Comparison of ENCODE assay signal across 7 cellular contexts in the genomic region with DNA sequence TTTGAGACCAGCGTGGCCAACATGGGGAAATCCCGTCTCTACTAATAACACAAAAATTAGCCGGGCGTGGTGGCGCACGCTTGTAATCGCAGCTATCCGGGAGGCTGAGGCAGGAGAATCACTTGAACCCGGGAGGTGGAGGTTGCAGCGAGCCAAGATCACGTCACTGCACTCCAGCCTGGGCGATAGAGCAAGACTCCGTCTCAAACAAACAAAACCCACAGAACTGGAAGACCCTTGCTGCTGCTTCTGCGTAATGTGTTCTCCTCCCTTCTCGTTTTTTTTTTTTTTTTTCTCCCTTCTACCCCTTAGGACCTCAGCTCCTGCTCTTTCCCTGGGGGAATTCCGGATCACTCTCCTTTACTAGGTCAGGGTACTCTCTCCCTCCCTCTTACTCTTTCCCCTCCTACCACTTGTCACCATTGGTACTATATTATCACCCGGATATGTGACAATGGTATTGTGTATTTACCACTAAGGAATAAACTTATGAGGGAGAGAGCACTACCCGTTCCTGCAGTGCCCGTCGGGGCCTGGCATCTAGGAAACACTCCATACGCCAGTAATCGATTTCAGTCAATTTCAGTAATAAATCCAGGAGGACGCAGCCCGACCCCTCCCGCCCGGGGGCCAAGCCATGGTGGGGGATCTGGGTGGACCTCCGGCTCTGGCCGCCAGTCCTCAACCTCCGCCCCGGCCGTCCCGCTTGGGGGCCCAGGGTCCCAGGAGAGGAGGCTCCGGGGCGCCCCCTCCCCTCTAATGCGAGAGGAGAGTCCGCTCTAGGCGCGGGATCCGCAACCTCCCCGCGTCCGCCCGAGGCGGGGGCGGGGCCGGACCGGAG. TPM values are rescaled to one million over a fixed set of nuclear protein-coding genes. Genes with fewer than 3 reads are reported as not detected.
DNase-seq lines count a peak whose midpoint lies in the region; ATAC-seq, FAIRE-seq and TF ChIP-seq lines count a peak whose summit lies in the region.

No MANE protein-coding gene starts in this region.

- TF ChIP-seq POLR2A in H1 (IDR thresholded peaks at IDR 0.05; ENCODE audit: control extremely low read depth in 1 of 2, low read depth in 2 of 2, low read length in 2 of 2), result peak in 1 of 2 experiments; percentile 65; a peak in 1 of 3 replicates

- no peak overlapping the region for H3K23ac ChIP-seq in H1 (ENCODE audit: insufficient read length)

- no peak overlapping the region for H2BK15ac ChIP-seq in H1 (ENCODE audit: low read length)

- H3K4me2 ChIP-seq in Karpas-422 (ENCODE audit: low read depth, low read length, poor library complexity, severe bottlenecking), result peak overlapping the region; percentile 92
- peak overlapping the region; percentile 78 to 79 for H3K4me2 ChIP-seq in H1 (ENCODE audit: insufficient read depth in 1 of 2, low read depth in 2 of 2, low read length in 2 of 2)

- H3K4me3 Mint-ChIP-seq in WTC11, result peak overlapping the region; percentile 97
- H3K4me3 Mint-ChIP-seq in mesothelial cell of epicardium, result peak overlapping the region; percentile 87

- TF ChIP-seq RAD21 in H1 (IDR thresholded peaks at IDR 0.05 in 1 of 2, conservative IDR thresholded peaks at IDR 0.05 in 1 of 2; ENCODE audit: low read depth in 2 of 2, low read length in 2 of 2), result no peak; a peak in 1 of 4 replicates

- H2BK5ac ChIP-seq in H1 (ENCODE audit: low read depth, low read length), result 0 out of 2 replicates have a peak overlapping the region, but pooled peaks have one; percentile 52

- peak overlapping the region; percentile 27; the same call in 1 of the 2 replicates for H2BK12ac ChIP-seq in H1 (ENCODE audit: low read depth, low read length)

- no peak overlapping the region for H2BK120ac ChIP-seq in H1 (replicated peaks; ENCODE audit: low read depth, low read length)

- peaks cover 45% of the 10 kb centered on the region for H3K79me2 ChIP-seq in Karpas-422 (ENCODE audit: low read length)
- H3K79me2 ChIP-seq in H1 (ENCODE audit: control insufficient read depth in 1 of 2, insufficient read depth in 2 of 2, low read length in 2 of 2), result peaks cover 0 to 32% of the 10 kb centered on the region in 2 experiments; a peak in 2 of 4 replicates

- 44% methylated on average over 30 of the region's 47 CpGs; no CpG with 5 or more reads in 1 of the 2 experiments for WGBS in H1 (ENCODE audit: extremely low coverage in 1 of 2, insufficient coverage in 1 of 2, insufficient read length in 1 of 2, insufficient replicate concordance in 2 of 2, low coverage in 1 of 2, low lambda C conversion rate in 2 of 2, missing lambda C conversion rate in 1 of 2), 2 experiments

- TF ChIP-seq CTCF in WTC11 (IDR thresholded peaks at IDR 0.05) (no peak), H1 (IDR thresholded peaks at IDR 0.05; ENCODE audit: control extremely low read depth in 1 of 3, insufficient read depth in 1 of 3, low read depth in 1 of 3, low read length in 3 of 3) (no peak), mesothelial cell of epicardium (IDR thresholded peaks at IDR 0.05; ENCODE audit: unreplicated experiment) (no peak)

- no peak overlapping the region for H3K4ac ChIP-seq in H1 (replicated peaks; ENCODE audit: insufficient read length, low read depth, low read length)

- peak; percentile 18 for DNase-seq in GM04504 (ENCODE audit: low read depth)
- DNase-seq in Karpas-422, result peak; percentile 45
- peak; percentile 95 for DNase-seq in WTC11 (ENCODE audit: low spot score)
- DNase-seq in H1 (ENCODE audit: low read depth in 1 of 2, low spot score in 2 of 2), result peak; percentile 50 to 96
- peak; percentile 86 to 93 for DNase-seq in mesothelial cell of epicardium (ENCODE audit: low spot score in 2 of 2, unreplicated experiment in 2 of 2)

- peak overlapping the region; percentile 65 for H3K56ac ChIP-seq in H1 (replicated peaks; ENCODE audit: insufficient read length, low read depth, low read length)

- H3K14ac ChIP-seq in H1 (ENCODE audit: insufficient read length), result no peak overlapping the region

- no peaks in the 10 kb centered on the region for H3K9me3 Mint-ChIP-seq in WTC11
- no peaks in the 10 kb centered on the region for H3K9me3 Mint-ChIP-seq in mesothelial cell of epicardium

- POLR2A ChIA-PET in WTC11 (lab: Charles Lee) (interaction anchor here (0.7 kb wide), 1 partner anchor 70 kb away, joined by 4 read pairs; no protein-coding TSS in a partner anchor), H1 (lab: Charles Lee; ENCODE audit: partially characterized antibody) (interaction anchor here (0.6 to 0.9 kb wide), 3 partner anchors 12 to 81 kb away, joined by 3 to 4 read pairs (median 3); no protein-coding TSS in a partner anchor)

- H3K27me3 Mint-ChIP-seq in WTC11 (ENCODE audit: low read depth), result no peaks in the 10 kb centered on the region; the same call in 1 of the 2 replicates
- no peaks in the 10 kb centered on the region for H3K27me3 Mint-ChIP-seq in mesothelial cell of epicardium (ENCODE audit: low read depth)

- CTCF ChIA-PET in WTC11 (lab: Charles Lee) (interaction anchor here (0.9 to 1.0 kb wide), 2 partner anchors 13 to 20 kb away, joined by 3 to 4 read pairs; no protein-coding TSS in a partner anchor), H1 (lab: Charles Lee; ENCODE audit: partially characterized antibody) (interaction anchor here (1.0 to 1.2 kb wide), 2 partner anchors 12 to 31 kb away, joined by 3 to 4 read pairs; no protein-coding TSS in a partner anchor)

- peaks cover 22% of the 10 kb centered on the region for H3K4me1 ChIP-seq in Karpas-422 (ENCODE audit: low read length)
- H3K4me1 ChIP-seq in H1 (replicated peaks in 1 of 4; ENCODE audit: control insufficient read depth in 3 of 4, insufficient read depth in 4 of 4, low read length in 3 of 4), result no peaks in the 10 kb centered on the region; a peak in 2 of 7 replicates
- peaks cover 8% of the 10 kb centered on the region for H3K4me1 ChIP-seq in stomach smooth muscle (ENCODE audit: control insufficient read depth, insufficient read depth, low read length)

- H4K91ac ChIP-seq in H1 (replicated peaks; ENCODE audit: insufficient read length, low read length), result peak overlapping the region; percentile 69

- no peak for FAIRE-seq in H1 (lab: Jason Lieb, UNC)

- no peak overlapping the region for H2AK5ac ChIP-seq in H1 (ENCODE audit: low read depth, low read length)

- H2BK20ac ChIP-seq in H1 (ENCODE audit: low read length), result no peak overlapping the region

- H3K27ac Mint-ChIP-seq in WTC11, result peak overlapping the region; percentile 99
- peak overlapping the region; percentile 96 for H3K27ac Mint-ChIP-seq in mesothelial cell of epicardium

- H4K8ac ChIP-seq in H1 (ENCODE audit: extremely low read depth, insufficient read depth, low read length), result peak overlapping the region; percentile 94; the same call in 1 of the 2 replicates

- no peaks in the 10 kb centered on the region for H3K9me3 ChIP-seq in Karpas-422 (ENCODE audit: low read length)
- H3K9me3 ChIP-seq in H1 (ENCODE audit: insufficient read depth in 2 of 2, low read depth in 1 of 2, low read length in 1 of 2), result no peaks in the 10 kb centered on the region
- no peaks in the 10 kb centered on the region for H3K9me3 ChIP-seq in stomach smooth muscle (ENCODE audit: control insufficient read depth in 2 of 2, low read length in 2 of 2)

- H3K23me2 ChIP-seq in H1 (ENCODE audit: low read depth, low read length), result peaks cover 8% of the 10 kb centered on the region; the same call in 1 of the 2 replicates

- TF ChIP-seq EP300 in H1 (IDR thresholded peaks at IDR 0.05; ENCODE audit: borderline replicate concordance in 1 of 2, low read depth in 2 of 2, low read length in 2 of 2), result no peak

- H3K79me1 ChIP-seq in H1 (ENCODE audit: low read depth, low read length), result no peaks in the 10 kb centered on the region

- H3K4me3 ChIP-seq in Karpas-422 (ENCODE audit: low read length), result peak overlapping the region; percentile 92
- H3K4me3 ChIP-seq in H1 (ENCODE audit: extremely low read depth in 1 of 4, insufficient read depth in 2 of 4, low read depth in 3 of 4, low read length in 4 of 4), result peak overlapping the region; percentile 64 to 85 (median 74)
- H3K4me3 ChIP-seq in stomach smooth muscle (ENCODE audit: low read length in 2 of 2), result peak overlapping the region; percentile 66 to 89

- H2AFZ ChIP-seq in Karpas-422 (ENCODE audit: low read length), result peak overlapping the region; percentile 98
- peak overlapping the region; percentile 91; the same call in 1 of the 2 replicates for H2AFZ ChIP-seq in H1 (ENCODE audit: low read length)

- no peaks in the 10 kb centered on the region for H4K20me1 ChIP-seq in Karpas-422 (ENCODE audit: insufficient read depth, low read depth, low read length)
- H4K20me1 ChIP-seq in H1 (replicated peaks in 1 of 2; ENCODE audit: control insufficient read depth in 1 of 2, insufficient read depth in 2 of 2, low read length in 2 of 2), result no peaks in the 10 kb centered on the region

- H3K27me3 ChIP-seq in Karpas-422 (ENCODE audit: low read length), result no peaks in the 10 kb centered on the region
- H3K27me3 ChIP-seq in H1 (replicated peaks in 1 of 4; ENCODE audit: control insufficient read depth in 3 of 4, extremely low read depth in 1 of 4, insufficient read depth in 3 of 4, low read length in 3 of 4), result no peaks in the 10 kb centered on the region
- H3K27me3 ChIP-seq in stomach smooth muscle (ENCODE audit: control insufficient read depth in 1 of 2, insufficient read depth in 2 of 2, low read length in 2 of 2), result no peaks in the 10 kb centered on the region

- ATAC-seq in GM21528 (IDR thresholded peaks at IDR 0.05; ENCODE audit: low FRiP score, unreplicated experiment), result peak; percentile 31
- peak; percentile 40 for ATAC-seq in WTC11

- H3K27ac ChIP-seq in Karpas-422 (ENCODE audit: low read length) (peak overlapping the region; percentile 55; the same call in 1 of the 2 replicates), H1 (ENCODE audit: low read depth, low read length) (peak overlapping the region; percentile 82; the same call in 1 of the 2 replicates), stomach smooth muscle (ENCODE audit: low read length) (peak overlapping the region; percentile 84)

- H3K18ac ChIP-seq in H1 (ENCODE audit: extremely low read depth, low read length), result peak overlapping the region; percentile 60

- no peaks in the 10 kb centered on the region for H3K36me3 ChIP-seq in Karpas-422 (ENCODE audit: insufficient read depth, low read length)
- no peaks in the 10 kb centered on the region for H3K36me3 ChIP-seq in H1 (ENCODE audit: control insufficient read depth in 2 of 4, insufficient read depth in 4 of 4, low read length in 3 of 4)
- no peaks in the 10 kb centered on the region for H3K36me3 ChIP-seq in stomach smooth muscle (ENCODE audit: control insufficient read depth in 2 of 2, insufficient read depth in 2 of 2, low read length in 2 of 2)

- peak overlapping the region; percentile 80 for H4K5ac ChIP-seq in H1 (ENCODE audit: insufficient read length, low read depth, low read length)

- peaks cover 15% of the 10 kb centered on the region for H3K4me1 Mint-ChIP-seq in WTC11
- peaks cover 26% of the 10 kb centered on the region for H3K4me1 Mint-ChIP-seq in mesothelial cell of epicardium

- no peaks in the 10 kb centered on the region for H3K9me2 ChIP-seq in Karpas-422 (replicated peaks; ENCODE audit: insufficient read depth, low read length)

- no peaks in the 10 kb centered on the region for H3K36me3 Mint-ChIP-seq in WTC11
- no peaks in the 10 kb centered on the region for H3K36me3 Mint-ChIP-seq in mesothelial cell of epicardium

- H3K9ac ChIP-seq in Karpas-422 (ENCODE audit: low read length) (peak overlapping the region; percentile 92), H1 (replicated peaks in 1 of 4; ENCODE audit: extremely low read depth in 1 of 4, low read depth in 3 of 4, low read length in 3 of 4) (peak overlapping the region; percentile 27 to 98 (median 59); a peak in 6 of 7 replicates), stomach smooth muscle (ENCODE audit: low read length in 2 of 2) (peak overlapping the region; percentile 70 to 92)

RNA-seq across cellular contexts. Expression of a gene that starts 0.4 kb away (rescaled TPM):
- 22.1 and 22.8 TPM in 2 replicates for total RNA-seq in Karpas-422 (2014; rRNA removed; shearing (Covaris generic); ENCODE audit: low replicate concordance)
- total RNA-seq in WTC11 (2021) (16.7 to 20.8 TPM (median 19.8 TPM) in 3 replicates), mesothelial cell of epicardium (50.3 to 52.4 TPM (median 50.5 TPM) in 3 replicates)
- 19.4 and 23.1 TPM in 2 replicates for total RNA-seq in H1 (2021; fragmentation: NEBNext Ultra II Directional; extraction: Animal tissue kit (Norgen Biotek cat#: 25700))
- polyA plus RNA-seq in H1 (2011; rRNA removed), result 16.4 and 23.6 TPM in 2 replicates
- 15.3 TPM for polyA plus RNA-seq in H1 (2011; cell fraction: cytosol; rRNA removed)
- polyA plus RNA-seq in H1 (2011; cell fraction: nucleus; rRNA removed), result 18.4 TPM
- polyA plus RNA-seq in H1 (2012, experiment 1 of 2), result 11.4 to 15.5 TPM (median 12.9 TPM) in 4 replicates
- polyA plus RNA-seq in H1 (2012, experiment 2 of 2), result 5.9 TPM
- 23.5 TPM for polyA plus RNA-seq in H1 (2013, experiment 1 of 2)
- 20.7 TPM for polyA plus RNA-seq in H1 (2013, experiment 2 of 2)
- 18.4 and 20.4 TPM in 2 replicates for polyA minus RNA-seq in H1 (2011; rRNA and poly(A)+ RNA removed)
- 17.0 TPM for polyA minus RNA-seq in H1 (2011; cell fraction: cytosol; rRNA and poly(A)+ RNA removed)
- polyA minus RNA-seq in H1 (2011; cell fraction: nucleus; rRNA and poly(A)+ RNA removed), result 15.2 TPM

Comparison
In these comparisons a context has a peak if more than half of its experiments do, and no peak if none do; other contexts are left out.
1. Peak in every context shown above with its lines: DNase-seq, ATAC-seq, H3K4me3 ChIP-seq and H3K27ac ChIP-seq.
2. DNase-seq: peak in every context shown above with its lines; median percentile 95 in WTC11; 90 in mesothelial cell of epicardium; 73 in H1; 45 in Karpas-422; 18 in GM04504.